ENCODE assay signal across 8 cellular contexts in the genomic region with DNA sequence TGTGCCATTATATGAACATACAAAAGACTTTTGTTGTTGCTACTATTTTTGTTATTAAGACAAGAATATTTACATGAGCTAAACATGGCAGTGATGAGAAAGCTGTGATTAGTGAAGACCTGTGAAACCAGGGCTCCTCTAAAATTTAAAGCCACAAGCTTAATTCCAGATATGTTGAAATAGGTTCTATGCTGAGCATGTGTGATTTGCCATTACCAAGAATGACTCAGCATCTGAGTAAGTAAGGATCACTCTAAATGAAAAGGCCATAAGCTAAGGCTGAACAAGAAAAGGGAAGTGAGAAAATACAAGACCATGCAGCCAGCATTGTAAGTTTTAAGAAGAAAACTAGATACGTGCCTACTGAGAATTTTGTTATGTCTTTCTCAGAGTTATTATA.
A peak's percentile ranks its signal among the peaks of the same experiment; 100 is the strongest.
DNase-seq lines count a peak whose midpoint lies in the region; ATAC-seq, FAIRE-seq and TF ChIP-seq lines count a peak whose summit lies in the region.

No MANE protein-coding gene starts in this region.

- H3K4me1 Mint-ChIP-seq in activated T-helper 1 cell treated with anti-CD3 and anti-CD28 coated beads, Interleukin-12 subunit alpha, Interleukin-12 subunit beta, Interleukin-2, Interleukin-4 antibody, amounts not matched to agents 30 ng/mL and 10 ng/mL and 1 ng/mL, durations not matched to agents 14 hours and 24 hours and 36 hours (ENCODE audit: low read depth): no peaks in the 10 kb centered on the region
- H3K4me1 Mint-ChIP-seq in activated T-helper 2 cell treated with anti-CD3 and anti-CD28 coated beads, Interferon-gamma antibody, Interleukin-2, Interleukin-4, amounts not matched to agents 10 μg/mL and 5 μg/mL and 100 μg/mL, durations not matched to agents 14 hours and 24 hours and 36 hours (ENCODE audit: low read depth): peaks cover 3% of the 10 kb centered on the region

- H3K9me3 Mint-ChIP-seq in activated T-helper 1 cell treated with anti-CD3 and anti-CD28 coated beads, Interleukin-12 subunit alpha, Interleukin-12 subunit beta, Interleukin-2, Interleukin-4 antibody, amounts not matched to agents 30 ng/mL and 10 ng/mL and 1 ng/mL, durations not matched to agents 14 hours and 24 hours and 36 hours: no peaks in the 10 kb centered on the region
- no peaks in the 10 kb centered on the region for H3K9me3 Mint-ChIP-seq in activated T-helper 2 cell treated with anti-CD3 and anti-CD28 coated beads, Interferon-gamma antibody, Interleukin-2, Interleukin-4, amounts not matched to agents 10 μg/mL and 5 μg/mL and 100 μg/mL, durations not matched to agents 14 hours and 24 hours and 36 hours

- ATAC-seq in GM21737 (IDR thresholded peaks at IDR 0.05; ENCODE audit: unreplicated experiment): peak; percentile 100

- no peak overlapping the region for H3K4me3 Mint-ChIP-seq in activated T-helper 1 cell treated with anti-CD3 and anti-CD28 coated beads, Interleukin-12 subunit alpha, Interleukin-12 subunit beta, Interleukin-2, Interleukin-4 antibody, amounts not matched to agents 30 ng/mL and 10 ng/mL and 1 ng/mL, durations not matched to agents 14 hours and 24 hours and 36 hours
- H3K4me3 Mint-ChIP-seq in activated T-helper 2 cell treated with anti-CD3 and anti-CD28 coated beads, Interferon-gamma antibody, Interleukin-2, Interleukin-4, amounts not matched to agents 10 μg/mL and 5 μg/mL and 100 μg/mL, durations not matched to agents 14 hours and 24 hours and 36 hours (ENCODE audit: low read depth): no peak overlapping the region

- no peak overlapping the region for H3K27ac Mint-ChIP-seq in activated T-helper 1 cell treated with anti-CD3 and anti-CD28 coated beads, Interleukin-12 subunit alpha, Interleukin-12 subunit beta, Interleukin-2, Interleukin-4 antibody, amounts not matched to agents 30 ng/mL and 10 ng/mL and 1 ng/mL, durations not matched to agents 14 hours and 24 hours and 36 hours
- no peak overlapping the region for H3K27ac Mint-ChIP-seq in activated T-helper 2 cell treated with anti-CD3 and anti-CD28 coated beads, Interferon-gamma antibody, Interleukin-2, Interleukin-4, amounts not matched to agents 10 μg/mL and 5 μg/mL and 100 μg/mL, durations not matched to agents 14 hours and 24 hours and 36 hours

- peaks cover 2% of the 10 kb centered on the region for H3K27me3 Mint-ChIP-seq in activated T-helper 1 cell treated with anti-CD3 and anti-CD28 coated beads, Interleukin-12 subunit alpha, Interleukin-12 subunit beta, Interleukin-2, Interleukin-4 antibody, amounts not matched to agents 30 ng/mL and 10 ng/mL and 1 ng/mL, durations not matched to agents 14 hours and 24 hours and 36 hours (ENCODE audit: insufficient read depth)
- peaks cover 6% of the 10 kb centered on the region for H3K27me3 Mint-ChIP-seq in activated T-helper 2 cell treated with anti-CD3 and anti-CD28 coated beads, Interferon-gamma antibody, Interleukin-2, Interleukin-4, amounts not matched to agents 10 μg/mL and 5 μg/mL and 100 μg/mL, durations not matched to agents 14 hours and 24 hours and 36 hours (ENCODE audit: low read depth)

- H3K36me3 Mint-ChIP-seq in activated T-helper 1 cell treated with anti-CD3 and anti-CD28 coated beads, Interleukin-12 subunit alpha, Interleukin-12 subunit beta, Interleukin-2, Interleukin-4 antibody, amounts not matched to agents 30 ng/mL and 10 ng/mL and 1 ng/mL, durations not matched to agents 14 hours and 24 hours and 36 hours (ENCODE audit: low read depth): no peaks in the 10 kb centered on the region
- H3K36me3 Mint-ChIP-seq in activated T-helper 2 cell treated with anti-CD3 and anti-CD28 coated beads, Interferon-gamma antibody, Interleukin-2, Interleukin-4, amounts not matched to agents 10 μg/mL and 5 μg/mL and 100 μg/mL, durations not matched to agents 14 hours and 24 hours and 36 hours (ENCODE audit: low read depth): no peaks in the 10 kb centered on the region

- peak; percentile 98 for FAIRE-seq in GM12891 (lab: Jason Lieb, UNC)

- intact Hi-C loops in activated T-helper 1 cell treated with anti-CD3 and anti-CD28 coated beads, Interleukin-12 subunit alpha, Interleukin-12 subunit beta, Interleukin-2, Interleukin-4 antibody, amounts not matched to agents 30 ng/mL and 10 ng/mL and 1 ng/mL, durations not matched to agents 14 hours and 24 hours and 36 hours (cut with micrococcal nuclease): no loop called here
- intact Hi-C loops in activated T-helper 2 cell treated with anti-CD3 and anti-CD28 coated beads, Interferon-gamma antibody, Interleukin-2, Interleukin-4, amounts not matched to agents 10 μg/mL and 5 μg/mL and 100 μg/mL, durations not matched to agents 14 hours and 24 hours and 36 hours (cut with micrococcal nuclease): no loop called here

- no peak for TF ChIP-seq POLR2A in GM12891 (IDR thresholded peaks at IDR 0.05; ENCODE audit: low read depth, low read length)

- no peak for DNase-seq in GM12891 (ENCODE audit: insufficient read length, low spot score)
- peak; percentile 37 for DNase-seq in KG1 (lab: John Stamatoyannopoulos, UW)
- DNase-seq in brain pericyte (ENCODE audit: low read depth, low spot score): peak; percentile 30
- peak; percentile 96 for DNase-seq in renal cortical epithelial cell (ENCODE audit: low read depth)
- no peak for DNase-seq in activated T-helper 1 cell treated with anti-CD3 and anti-CD28 coated beads, Interleukin-12 subunit alpha, Interleukin-12 subunit beta, Interleukin-2, Interleukin-4 antibody, amounts not matched to agents 30 ng/mL and 10 ng/mL and 1 ng/mL, durations not matched to agents 14 hours and 24 hours and 36 hours (ENCODE audit: low spot score)
- no peak for DNase-seq in activated T-helper 2 cell treated with anti-CD3 and anti-CD28 coated beads, Interferon-gamma antibody, Interleukin-2, Interleukin-4, amounts not matched to agents 10 μg/mL and 5 μg/mL and 100 μg/mL, durations not matched to agents 14 hours and 24 hours and 36 hours (ENCODE audit: low spot score)
- no peak for DNase-seq in activated CD4-positive, alpha-beta T cell treated with anti-CD3 and anti-CD28 coated beads for 4 hours

TF ChIP-seq in GM12891, 5 proteins besides CTCF, POLR2A, EP300 and RAD21:
- TF ChIP-seq POU2F2 (IDR thresholded peaks at IDR 0.05; ENCODE audit: low read depth, low read length): no peak; the same call in 1 of the 2 replicates
- peak; percentile 100 for TF ChIP-seq SPI1 (IDR thresholded peaks at IDR 0.05; ENCODE audit: low read depth, low read length)

Comparison
In these comparisons a context has a peak if more than half of its experiments do, and no peak if none do; other contexts are left out.
1. DNase-seq: peak in KG1 (single experiment), brain pericyte (single experiment) and renal cortical epithelial cell (single experiment); none in GM12891 (single experiment), activated T-helper 1 cell treated with anti-CD3 and anti-CD28 coated beads, Interleukin-12 subunit alpha, Interleukin-12 subunit beta, Interleukin-2, Interleukin-4 antibody, amounts not matched to agents 30 ng/mL and 10 ng/mL and 1 ng/mL, durations not matched to agents 14 hours and 24 hours and 36 hours (single experiment), activated T-helper 2 cell treated with anti-CD3 and anti-CD28 coated beads, Interferon-gamma antibody, Interleukin-2, Interleukin-4, amounts not matched to agents 10 μg/mL and 5 μg/mL and 100 μg/mL, durations not matched to agents 14 hours and 24 hours and 36 hours (single experiment) and activated CD4-positive, alpha-beta T cell treated with anti-CD3 and anti-CD28 coated beads for 4 hours (0 of 2).